Comparison of ENCODE assay signal across 4 cellular contexts in the genomic region with DNA sequence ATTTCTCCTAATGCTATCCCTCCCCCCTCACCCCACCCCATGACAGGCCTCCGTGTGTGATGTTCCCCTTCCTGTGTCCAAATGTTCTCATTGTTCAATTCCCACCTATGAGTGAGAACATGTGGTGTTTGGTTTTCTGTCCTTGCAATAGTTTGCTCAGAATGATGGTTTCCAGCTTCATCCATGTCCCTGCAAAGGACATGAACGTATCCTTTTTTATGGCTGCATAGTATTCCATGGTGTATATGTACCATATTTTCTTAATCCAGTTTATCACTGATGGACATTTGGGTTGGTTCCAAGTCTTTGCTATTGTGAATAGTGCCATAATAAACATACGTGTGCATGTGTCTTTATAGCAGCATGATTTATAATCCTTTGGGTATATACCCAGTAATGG. TPM values are rescaled to one million over a fixed set of nuclear protein-coding genes. Genes with fewer than 3 reads are reported as not detected.
"Had no signal": no experiment of that assay in that cellular context is flagged by ENCODE, and none has a peak within 500 bp of the region (broad histone marks: within the 10 kb centered on the region; RNA-seq: fewer than 3 reads in every experiment).

No MANE protein-coding gene starts in this region.

RNA-seq across cellular contexts. Expression of a gene that starts 39.2 kb away (rescaled TPM):
- total RNA-seq: astrocyte, bronchial epithelial cell, cardiac muscle cell, chondrocyte had no signal
- polyA plus RNA-seq: cardiac muscle cell had no signal
